ENCODE assay signal across 21 cellular contexts in the genomic region with DNA sequence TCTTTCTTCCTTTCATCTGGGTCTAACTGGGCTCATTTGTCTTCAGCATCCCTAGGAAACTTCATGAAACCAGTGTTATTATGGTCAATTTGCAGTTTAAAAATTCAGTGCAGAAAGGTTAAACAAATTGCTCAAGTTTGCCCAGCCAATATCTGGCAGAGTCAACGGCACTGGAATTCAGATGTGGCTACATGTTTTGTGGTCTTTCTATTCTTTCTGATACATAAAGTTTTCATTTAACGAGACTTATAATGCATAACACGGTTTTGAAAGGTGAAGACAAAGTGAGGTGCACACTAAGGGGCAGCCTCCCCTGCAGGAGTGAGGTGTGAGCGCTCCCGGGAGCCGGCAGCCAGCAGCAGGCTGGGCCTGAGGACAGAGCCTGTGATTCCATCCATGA.
"Had no signal": no experiment of that assay in that cellular context is flagged by ENCODE, and none has a peak within 500 bp of the region (broad histone marks: within the 10 kb centered on the region; RNA-seq: fewer than 3 reads in every experiment).

No MANE protein-coding gene starts in this region.

- H3K27ac Mint-ChIP-seq: activated CD4-positive, alpha-beta memory T cell treated with anti-CD3 and anti-CD28 coated beads, Interleukin-2, amount 10 ng/mL, durations not matched to agents 7 days and 5 days; activated CD4-positive, alpha-beta T cell treated with anti-CD3 and anti-CD28 coated beads for 36 hours; activated naive CD8-positive, alpha-beta T cell treated with anti-CD3 and anti-CD28 coated beads, Interleukin-2, amount 10 ng/mL, durations not matched to agents 7 days and 5 days; activated T-cell treated with anti-CD3 and anti-CD28 coated beads, Interleukin-2, amount 50 U/mL, for 24 hours; natural killer cell; neural progenitor cell; stimulated activated naive CD8-positive, alpha-beta T cell treated with anti-CD3 and anti-CD28 coated beads, Interleukin-15, amount 100 ng/mL, for 72 hours had no signal

- DNase-seq: activated CD4-positive, alpha-beta memory T cell treated with anti-CD3 and anti-CD28 coated beads, Interleukin-2, amount 10 ng/mL, durations not matched to agents 7 days and 5 days; activated CD4-positive, alpha-beta T cell treated with anti-CD3 and anti-CD28 coated beads for 36 hours; activated CD4-positive, CD25-positive, alpha-beta regulatory T cell; activated naive CD4-positive, alpha-beta T cell; activated naive CD8-positive, alpha-beta T cell treated with anti-CD3 and anti-CD28 coated beads, Interleukin-2, amount 10 ng/mL, durations not matched to agents 7 days and 5 days; activated T-cell treated with anti-CD3 and anti-CD28 coated beads, Interleukin-2, amount 50 U/mL, for 24 hours; amniotic stem cell; effector CD8-positive, alpha-beta T cell; kidney; left colon; midbrain; natural killer cell; stimulated activated CD4-positive, alpha-beta T cell treated with anti-CD3 and anti-CD28 coated beads, Interleukin-4, amount 100 ng/mL, for 24 hours; stimulated activated naive CD8-positive, alpha-beta T cell treated with anti-CD3 and anti-CD28 coated beads, Interleukin-15, amount 100 ng/mL, for 72 hours; substantia nigra; T-helper 2 cell had no signal

- H3K9me3 Mint-ChIP-seq: activated CD4-positive, alpha-beta memory T cell treated with anti-CD3 and anti-CD28 coated beads, Interleukin-2, amount 10 ng/mL, durations not matched to agents 7 days and 5 days; activated naive CD8-positive, alpha-beta T cell treated with anti-CD3 and anti-CD28 coated beads, Interleukin-2, amount 10 ng/mL, durations not matched to agents 7 days and 5 days; activated T-cell treated with anti-CD3 and anti-CD28 coated beads, Interleukin-2, amount 50 U/mL, for 24 hours; natural killer cell; neural progenitor cell; stimulated activated effector memory CD8-positive, alpha-beta T cell treated with anti-CD3 and anti-CD28 coated beads, Interleukin-12 subunit alpha, Interleukin-12 subunit beta, amount 100 ng/mL, for 72 hours; stimulated activated naive CD8-positive, alpha-beta T cell treated with anti-CD3 and anti-CD28 coated beads, Interleukin-15, amount 100 ng/mL, for 72 hours had no signal

- H3K36me3 Mint-ChIP-seq: activated naive CD8-positive, alpha-beta T cell treated with anti-CD3 and anti-CD28 coated beads, Interleukin-2, amount 10 ng/mL, durations not matched to agents 7 days and 5 days; natural killer cell; neural progenitor cell had no signal

- ATAC-seq: activated CD4-positive, alpha-beta T cell treated with anti-CD3 and anti-CD28 coated beads for 36 hours; gastroesophageal sphincter; left colon; natural killer cell; sciatic nerve; SK-N-SH treated with all-trans-retinoic acid at 6 μM for 48 hours; stimulated activated effector memory CD8-positive, alpha-beta T cell treated with anti-CD3 and anti-CD28 coated beads, Interleukin-12 subunit alpha, Interleukin-12 subunit beta, amount 100 ng/mL, for 72 hours; stimulated activated naive CD8-positive, alpha-beta T cell treated with anti-CD3 and anti-CD28 coated beads, Interleukin-15, amount 100 ng/mL, for 72 hours had no signal

- H3K4me3 Mint-ChIP-seq: activated CD4-positive, alpha-beta memory T cell treated with anti-CD3 and anti-CD28 coated beads, Interleukin-2, amount 10 ng/mL, durations not matched to agents 7 days and 5 days; activated CD4-positive, alpha-beta T cell treated with anti-CD3 and anti-CD28 coated beads for 36 hours; activated naive CD8-positive, alpha-beta T cell treated with anti-CD3 and anti-CD28 coated beads, Interleukin-2, amount 10 ng/mL, durations not matched to agents 7 days and 5 days; activated T-cell treated with anti-CD3 and anti-CD28 coated beads, Interleukin-2, amount 50 U/mL, for 24 hours; natural killer cell; neural progenitor cell; stimulated activated effector memory CD8-positive, alpha-beta T cell treated with anti-CD3 and anti-CD28 coated beads, Interleukin-12 subunit alpha, Interleukin-12 subunit beta, amount 100 ng/mL, for 72 hours; stimulated activated naive CD8-positive, alpha-beta T cell treated with anti-CD3 and anti-CD28 coated beads, Interleukin-15, amount 100 ng/mL, for 72 hours had no signal
